Comparison of ENCODE assay signal across 8 cellular contexts in genomic region chr22:30289980-30290313, GRCh38. TPM values are rescaled to one million over a fixed set of nuclear protein-coding genes. Genes with fewer than 3 reads are reported as not detected.
A peak's percentile ranks its signal among the peaks of the same experiment; 100 is the strongest.
DNase-seq lines count a peak whose midpoint lies in the region; ATAC-seq and TF ChIP-seq lines count a peak whose summit lies in the region.

No MANE protein-coding gene starts in this region.

- TF ChIP-seq CTCF in OCI-LY7 (conservative IDR thresholded peaks at IDR 0.05; ENCODE audit: low read length) (peak; percentile 35; the same call in 1 of the 2 replicates), esophagus muscularis mucosa (IDR thresholded peaks at IDR 0.05) (no peak), parathyroid adenoma (IDR thresholded peaks at IDR 0.05) (no peak)

- peak; percentile 51 for TF ChIP-seq POLR2A in esophagus muscularis mucosa (IDR thresholded peaks at IDR 0.05; ENCODE audit: low read depth)

- H3K27me3 Mint-ChIP-seq in activated T-cell treated with anti-CD3 and anti-CD28 coated beads, Interleukin-2, amount 50 U/mL, for 4 hours (ENCODE audit: low read depth) = no peaks in the 10 kb centered on the region

- H3K79me2 ChIP-seq in OCI-LY7 (ENCODE audit: insufficient read depth, low read depth, low read length) (no peaks in the 10 kb centered on the region), parathyroid adenoma (no peaks in the 10 kb centered on the region)

- peak overlapping the region; percentile 83 for H3K4me3 Mint-ChIP-seq in activated T-cell treated with anti-CD3 and anti-CD28 coated beads, Interleukin-2, amount 50 U/mL, for 4 hours

- H2AFZ ChIP-seq in OCI-LY7 (ENCODE audit: low read length) (peak overlapping the region; percentile 66; the same call in 1 of the 2 replicates), parathyroid adenoma (no peak overlapping the region)

- TF ChIP-seq EP300 in esophagus muscularis mucosa (IDR thresholded peaks at IDR 0.05) = no peak

- H3K27ac ChIP-seq in OCI-LY7 (ENCODE audit: low read depth, low read length, poor library complexity, severe bottlenecking) (peak overlapping the region; percentile 64), esophagus muscularis mucosa (replicated peaks in 1 of 4) (peak overlapping the region; percentile 94 to 99 (median 98)), parathyroid adenoma (peak overlapping the region; percentile 98)

- no peak for DNase-seq in activated T-cell treated with anti-CD3 and anti-CD28 coated beads, Interleukin-2, amount 50 U/mL, for 4 hours
- DNase-seq in activated T-cell treated with anti-CD3 and anti-CD28 coated beads, Interleukin-2, amount 50 U/mL, for 1 hour = no peak
- no peak for DNase-seq in OCI-LY7 (ENCODE audit: low spot score)
- DNase-seq in esophagus muscularis mucosa (ENCODE audit: extremely low spot score) = no peak
- no peak for DNase-seq in GDM1 (lab: John Stamatoyannopoulos, UW)
- DNase-seq in HT-29 (ENCODE audit: low spot score) = no peak
- DNase-seq in NCI-H2029 treated with DMSO at 0.1 percent for 48 hours (lab: John Stamatoyannopoulos, UW) = no peak

- H3K4me2 ChIP-seq in OCI-LY7 (ENCODE audit: low read length) (peak overlapping the region; percentile 82), parathyroid adenoma (ENCODE audit: low read length) (peak overlapping the region; percentile 67)

- peaks cover 31% of the 10 kb centered on the region for H3K4me1 ChIP-seq in OCI-LY7 (ENCODE audit: insufficient read depth, low read length, poor library complexity, severe bottlenecking)
- peaks cover 41 to 52% (median 50%) of the 10 kb centered on the region in 4 donors for H3K4me1 ChIP-seq in esophagus muscularis mucosa
- H3K4me1 ChIP-seq in parathyroid adenoma = peaks cover 22% of the 10 kb centered on the region

- intact Hi-C loops in OCI-LY7 (cut with micrococcal nuclease; ENCODE audit: unreplicated experiment) (loop anchor here (1.0 to 10.0 kb wide), 2 partner anchors 37 to 195 kb away; no protein-coding TSS in a partner anchor), esophagus muscularis mucosa (cut with DNase I) (loop anchor here (2.0 kb wide), 1 partner anchor 37 kb away; the partner anchor contains the start of gene TBC1D10A)

- peak; percentile 33 to 37 for ATAC-seq in activated T-cell treated with anti-CD3 and anti-CD28 coated beads, Interleukin-2, amount 50 U/mL, for 4 hours

- H3K36me3 ChIP-seq in OCI-LY7 (ENCODE audit: insufficient read depth, low read length) (peaks cover 11% of the 10 kb centered on the region; the same call in 1 of the 2 replicates), esophagus muscularis mucosa (peaks cover 29 to 54% (median 49%) of the 10 kb centered on the region in 4 donors), parathyroid adenoma (ENCODE audit: control insufficient read depth, insufficient read depth, low read length) (no peaks in the 10 kb centered on the region)

- H3K4me3 ChIP-seq in OCI-LY7 (ENCODE audit: low read depth, low read length, poor library complexity, severe bottlenecking) (peak overlapping the region; percentile 71), esophagus muscularis mucosa (peak overlapping the region; percentile 76 to 99 (median 92)), parathyroid adenoma (ENCODE audit: low read depth, low read length) (peak overlapping the region; percentile 88)

- H4K20me1 ChIP-seq in OCI-LY7 (ENCODE audit: insufficient read depth, low read length) = no peaks in the 10 kb centered on the region

- CTCF ChIA-PET in OCI-LY7 (lab: Charles Lee; ENCODE audit: unreplicated experiment) = interaction anchor here (0.7 kb wide), 1 partner anchor 97 kb away, joined by 3 read pairs; the partner anchor contains the start of gene RNF215

- H3K9me2 ChIP-seq in OCI-LY7 (ENCODE audit: insufficient read depth, low read length) = no peaks in the 10 kb centered on the region

- POLR2A ChIA-PET in OCI-LY7 (lab: Charles Lee) = interaction anchor here (0.5 to 3.3 kb wide), 4 partner anchors 11 to 149 kb away, joined by 3 to 14 read pairs (median 3); partner anchors contain the start of gene TBC1D10A

- H3K9me3 Mint-ChIP-seq in activated T-cell treated with anti-CD3 and anti-CD28 coated beads, Interleukin-2, amount 50 U/mL, for 4 hours = no peaks in the 10 kb centered on the region

- 36% methylated on average over 5 of the region's 12 CpGs for WGBS in esophagus muscularis mucosa

- H3K27me3 ChIP-seq in esophagus muscularis mucosa (no peaks in the 10 kb centered on the region), parathyroid adenoma (ENCODE audit: control insufficient read depth, insufficient read depth, low read length) (no peaks in the 10 kb centered on the region)

- H3K36me3 Mint-ChIP-seq in activated T-cell treated with anti-CD3 and anti-CD28 coated beads, Interleukin-2, amount 50 U/mL, for 4 hours (ENCODE audit: insufficient read depth) = peaks cover 17% of the 10 kb centered on the region

- H3K4me1 Mint-ChIP-seq in activated T-cell treated with anti-CD3 and anti-CD28 coated beads, Interleukin-2, amount 50 U/mL, for 4 hours (ENCODE audit: low read depth) = peaks cover 31% of the 10 kb centered on the region

- H3K9ac ChIP-seq in parathyroid adenoma = no peak overlapping the region

- BruUV-seq in OCI-LY7 (replicated peaks; lab: Mats Ljungman, UMichigan) = no TSS peak

- H3K9me3 ChIP-seq in OCI-LY7 (ENCODE audit: low read length) = no peaks in the 10 kb centered on the region
- H3K9me3 ChIP-seq in esophagus muscularis mucosa = no peaks in the 10 kb centered on the region
- H3K9me3 ChIP-seq in parathyroid adenoma (ENCODE audit: control insufficient read depth, low read length) = no peaks in the 10 kb centered on the region

RNA-seq across cellular contexts. Expression of gene CASTOR1, which starts 0.6 kb away (rescaled TPM):
- 1 to 10 TPM; 1.1 to 2.9 (median 2.4) TPM for total RNA-seq in activated T-cell treated with anti-CD3 and anti-CD28 coated beads, Interleukin-2, amount 50 U/mL, for 4 hours
- 3.5 and 9.1 TPM in 2 replicates for total RNA-seq in OCI-LY7 (2014; rRNA removed; shearing (Covaris generic))
- total RNA-seq in OCI-LY7 (2022) = 4.3 and 4.5 TPM in 2 replicates
- 10 to 100 TPM; 16.5 to 19.4 (median 17.8) TPM for total RNA-seq in esophagus muscularis mucosa
- 1.5 and 2.0 TPM in 2 replicates for total RNA-seq in HT-29 (2014; rRNA removed; shearing (Covaris generic))

RNA-seq across cellular contexts. Expression of gene OSM, which starts 23.3 kb away (rescaled TPM):
- 10 to 100 TPM; 18.4 to 30.7 (median 22.2) TPM for total RNA-seq in activated T-cell treated with anti-CD3 and anti-CD28 coated beads, Interleukin-2, amount 50 U/mL, for 4 hours
- total RNA-seq in OCI-LY7 (2014; rRNA removed; shearing (Covaris generic)) = 0.18 TPM in 1 of 2 replicates, not detected in the other
- total RNA-seq in OCI-LY7 (2022) (0.79 and 0.91 TPM in 2 replicates), esophagus muscularis mucosa (1 to 10 TPM in 1 of 4 donors, under 1 TPM in 1, not detected in 2; 0.57 to 8.3 TPM)
- total RNA-seq in HT-29 (2014; rRNA removed; shearing (Covaris generic)) = not detected in 2 replicates

RNA-seq across cellular contexts. Expression of gene TBC1D10A, which starts 36.8 kb away (rescaled TPM):
- total RNA-seq in activated T-cell treated with anti-CD3 and anti-CD28 coated beads, Interleukin-2, amount 50 U/mL, for 4 hours = 10 to 100 TPM; 12.6 to 16.4 (median 14.0) TPM
- 15.1 and 15.9 TPM in 2 replicates for total RNA-seq in OCI-LY7 (2014; rRNA removed; shearing (Covaris generic))
- 16.2 and 22.5 TPM in 2 replicates for total RNA-seq in OCI-LY7 (2022)
- total RNA-seq in esophagus muscularis mucosa = 10 to 100 TPM; 29.5 to 40.3 (median 38.0) TPM
- total RNA-seq in HT-29 (2014; rRNA removed; shearing (Covaris generic)) = 17.2 and 17.4 TPM in 2 replicates

RNA-seq across cellular contexts. Expression of gene LIF, which starts 43.4 kb away (rescaled TPM):
- total RNA-seq in activated T-cell treated with anti-CD3 and anti-CD28 coated beads, Interleukin-2, amount 50 U/mL, for 4 hours = 100 to 1,000 TPM; 226 to 440 (median 307) TPM
- 0.06 TPM in 1 of 2 replicates, not detected in the other for total RNA-seq in OCI-LY7 (2014; rRNA removed; shearing (Covaris generic))
- total RNA-seq in OCI-LY7 (2022) (not detected in 2 replicates), esophagus muscularis mucosa (1 to 10 TPM in 2 of 4 donors, under 1 TPM in 2; 0.19 to 4.8 (median 1.6) TPM)
- total RNA-seq in HT-29 (2014; rRNA removed; shearing (Covaris generic)) = 48.5 and 50.2 TPM in 2 replicates
